Comparison of ENCODE assay signal across 2 cellular contexts in the genomic region with DNA sequence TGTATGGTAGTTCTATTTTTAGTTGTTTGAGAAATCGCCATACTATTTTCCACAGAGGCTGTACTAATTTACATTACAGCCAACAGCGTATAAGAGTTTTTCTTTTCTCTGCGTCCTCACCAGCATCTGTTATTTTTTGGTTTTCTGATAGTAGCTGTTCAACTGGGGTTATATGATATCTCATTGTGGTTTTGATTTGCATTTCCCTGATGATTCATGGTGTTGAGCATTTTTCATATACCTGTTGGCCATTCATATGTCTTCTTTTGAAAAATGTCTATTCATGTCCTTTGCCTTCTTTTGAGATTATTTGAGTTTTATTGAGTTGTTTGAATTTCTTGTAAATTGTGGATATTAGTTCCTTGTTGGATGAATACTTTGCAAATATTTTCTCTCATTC.
TF ChIP-seq lines count a peak whose summit lies in the region.

No MANE protein-coding gene starts in this region.

TF ChIP-seq in HEK293, 187 proteins besides CTCF, POLR2A, EP300 and RAD21:
- TF ChIP-seq SCRT1 (tag by site-specific recombination; IDR thresholded peaks at IDR 0.05; ENCODE audit: borderline replicate concordance) (0 out of 2 replicates have a peak, but pooled peaks have one; percentile 26), ZNF792 (tag by site-specific recombination; IDR thresholded peaks at IDR 0.05) (no peak), ZFP69B (tag by site-specific recombination; IDR thresholded peaks at IDR 0.05) (no peak), PRDM1 (tag by site-specific recombination; IDR thresholded peaks at IDR 0.05) (no peak), ZSCAN4 (tag by site-specific recombination; IDR thresholded peaks at IDR 0.05) (no peak), ZNF223 (tag by site-specific recombination; IDR thresholded peaks at IDR 0.05) (no peak), ZNF561 (tag by site-specific recombination; IDR thresholded peaks at IDR 0.05; ENCODE audit: borderline replicate concordance) (no peak), KLF16 (tag by site-specific recombination; IDR thresholded peaks at IDR 0.05) (no peak)
TF ChIP-seq in HEK293: peak in this region for 1.

TF ChIP-seq in GM12878, 131 proteins besides CTCF, POLR2A, EP300 and RAD21:
- TF ChIP-seq, protein P1, sequence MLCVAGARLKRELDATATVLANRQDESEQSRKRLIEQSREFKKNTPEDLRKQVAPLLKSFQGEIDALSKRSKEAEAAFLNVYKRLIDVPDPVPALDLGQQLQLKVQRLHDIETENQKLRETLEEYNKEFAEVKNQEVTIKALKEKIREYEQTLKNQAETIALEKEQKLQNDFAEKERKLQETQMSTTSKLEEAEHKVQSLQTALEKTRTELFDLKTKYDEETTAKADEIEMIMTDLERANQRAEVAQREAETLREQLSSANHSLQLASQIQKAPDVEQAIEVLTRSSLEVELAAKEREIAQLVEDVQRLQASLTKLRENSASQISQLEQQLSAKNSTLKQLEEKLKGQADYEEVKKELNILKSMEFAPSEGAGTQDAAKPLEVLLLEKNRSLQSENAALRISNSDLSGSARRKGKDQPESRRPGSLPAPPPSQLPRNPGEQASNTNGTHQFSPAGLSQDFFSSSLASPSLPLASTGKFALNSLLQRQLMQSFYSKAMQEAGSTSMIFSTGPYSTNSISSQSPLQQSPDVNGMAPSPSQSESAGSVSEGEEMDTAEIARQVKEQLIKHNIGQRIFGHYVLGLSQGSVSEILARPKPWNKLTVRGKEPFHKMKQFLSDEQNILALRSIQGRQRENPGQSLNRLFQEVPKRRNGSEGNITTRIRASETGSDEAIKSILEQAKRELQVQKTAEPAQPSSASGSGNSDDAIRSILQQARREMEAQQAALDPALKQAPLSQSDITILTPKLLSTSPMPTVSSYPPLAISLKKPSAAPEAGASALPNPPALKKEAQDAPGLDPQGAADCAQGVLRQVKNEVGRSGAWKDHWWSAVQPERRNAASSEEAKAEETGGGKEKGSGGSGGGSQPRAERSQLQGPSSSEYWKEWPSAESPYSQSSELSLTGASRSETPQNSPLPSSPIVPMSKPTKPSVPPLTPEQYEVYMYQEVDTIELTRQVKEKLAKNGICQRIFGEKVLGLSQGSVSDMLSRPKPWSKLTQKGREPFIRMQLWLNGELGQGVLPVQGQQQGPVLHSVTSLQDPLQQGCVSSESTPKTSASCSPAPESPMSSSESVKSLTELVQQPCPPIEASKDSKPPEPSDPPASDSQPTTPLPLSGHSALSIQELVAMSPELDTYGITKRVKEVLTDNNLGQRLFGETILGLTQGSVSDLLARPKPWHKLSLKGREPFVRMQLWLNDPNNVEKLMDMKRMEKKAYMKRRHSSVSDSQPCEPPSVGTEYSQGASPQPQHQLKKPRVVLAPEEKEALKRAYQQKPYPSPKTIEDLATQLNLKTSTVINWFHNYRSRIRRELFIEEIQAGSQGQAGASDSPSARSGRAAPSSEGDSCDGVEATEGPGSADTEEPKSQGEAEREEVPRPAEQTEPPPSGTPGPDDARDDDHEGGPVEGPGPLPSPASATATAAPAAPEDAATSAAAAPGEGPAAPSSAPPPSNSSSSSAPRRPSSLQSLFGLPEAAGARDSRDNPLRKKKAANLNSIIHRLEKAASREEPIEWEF (IDR thresholded peaks at IDR 0.05; ENCODE audit: insufficient replicate concordance, low read depth, low read length): no peak
- peak; percentile 21; the same call in 1 of the 2 replicates for TF ChIP-seq RUNX3 (IDR thresholded peaks at IDR 0.05; ENCODE audit: low read length)
- no peak for TF ChIP-seq MEF2B (IDR thresholded peaks at IDR 0.05; ENCODE audit: partially characterized antibody, poor library complexity, severe bottlenecking)
- no peak for TF ChIP-seq BHLHE40 (IDR thresholded peaks at IDR 0.05; ENCODE audit: borderline replicate concordance in 1 of 2, low read depth in 2 of 2, low read length in 1 of 2)
